Comparison of ENCODE assay signal across 23 cellular contexts in genomic region chr2:31083204-31083993, GRCh38. TPM values are rescaled to one million over a fixed set of nuclear protein-coding genes. Genes with fewer than 3 reads are reported as not detected.
"Had no signal": no experiment of that assay in that cellular context is flagged by ENCODE, and none has a peak within 500 bp of the region (broad histone marks: within the 10 kb centered on the region; RNA-seq: fewer than 3 reads in every experiment).

No MANE protein-coding gene starts in this region.

- H3K4me3 Mint-ChIP-seq: activated CD8-positive, alpha-beta T cell treated with anti-CD3 and anti-CD28 coated beads, Interleukin-2, amount 10 ng/mL, durations not matched to agents 7 days and 5 days; activated naive CD8-positive, alpha-beta T cell; activated T-cell treated with anti-CD3 and anti-CD28 coated beads, Interleukin-2, amount 50 U/mL, for 72 hours; central memory CD8-positive, alpha-beta T cell; effector memory CD8-positive, alpha-beta T cell; immature natural killer cell; memory B cell; natural killer cell; T-helper 17 cell; WTC11 had no signal

- H3K36me3 Mint-ChIP-seq: activated naive CD8-positive, alpha-beta T cell; immature natural killer cell; natural killer cell; WTC11 had no signal

- H3K27ac ChIP-seq: coronary artery, skin epidermis, tibial artery had no signal

- H3K36me3 ChIP-seq: tibial artery had no signal

- H3K27me3 Mint-ChIP-seq: activated naive CD8-positive, alpha-beta T cell; memory B cell had no signal

- H3K4me3 ChIP-seq: coronary artery, skin epidermis, tibial artery had no signal

- H3K4me1 ChIP-seq: tibial artery had no signal

- H3K9me3 ChIP-seq: tibial artery had no signal

- H3K9me3 Mint-ChIP-seq: central memory CD8-positive, alpha-beta T cell; effector memory CD8-positive, alpha-beta T cell; immature natural killer cell; natural killer cell; WTC11 had no signal

- ATAC-seq: activated CD8-positive, alpha-beta T cell treated with anti-CD3 and anti-CD28 coated beads, Interleukin-2, amount 10 ng/mL, durations not matched to agents 7 days and 5 days; activated T-cell treated with anti-CD3 and anti-CD28 coated beads, Interleukin-2, amount 50 U/mL, for 72 hours; effector memory CD8-positive, alpha-beta T cell; left colon; natural killer cell; T-helper 17 cell; WTC11 had no signal

- H3K27ac Mint-ChIP-seq: activated CD8-positive, alpha-beta T cell treated with anti-CD3 and anti-CD28 coated beads, Interleukin-2, amount 10 ng/mL, durations not matched to agents 7 days and 5 days; activated naive CD8-positive, alpha-beta T cell; activated T-cell treated with anti-CD3 and anti-CD28 coated beads, Interleukin-2, amount 50 U/mL, for 72 hours; effector memory CD8-positive, alpha-beta T cell; immature natural killer cell; memory B cell; natural killer cell; T-helper 17 cell; WTC11 had no signal

- H3K4me1 Mint-ChIP-seq: central memory CD8-positive, alpha-beta T cell; immature natural killer cell; memory B cell; natural killer cell; T-helper 17 cell; WTC11 had no signal

- DNase-seq: activated CD4-positive, alpha-beta T cell treated with anti-CD3 and anti-CD28 coated beads for 48 hours; activated CD8-positive, alpha-beta memory T cell treated with anti-CD3 and anti-CD28 coated beads, Interleukin-2, amount 50 U/mL, for 4 hours; activated CD8-positive, alpha-beta T cell treated with anti-CD3 and anti-CD28 coated beads, Interleukin-2, amount 10 ng/mL, durations not matched to agents 7 days and 5 days; activated gamma-delta T cell treated with Interleukin-2 at 50 U/mL for 16 hours; activated T-cell treated with anti-CD3 and anti-CD28 coated beads, Interleukin-2, amount 50 U/mL, for 72 hours; amniotic stem cell; effector memory CD8-positive, alpha-beta T cell; foreskin melanocyte; head of caudate nucleus; immature natural killer cell; left colon; natural killer cell; posterior cingulate gyrus; stimulated activated CD4-positive, alpha-beta T cell treated with anti-CD3 and anti-CD28 coated beads, Interleukin-4, amount 100 ng/mL, for 24 hours; stimulated activated naive CD4-positive, alpha-beta T cell; T-helper 17 cell; tibial artery had no signal

RNA-seq across cellular contexts. Expression of gene GALNT14, which starts 54.8 kb away (rescaled TPM):
- total RNA-seq: activated CD8-positive, alpha-beta T cell treated with anti-CD3 and anti-CD28 coated beads, Interleukin-2, amount 10 ng/mL, durations not matched to agents 7 days and 5 days; T-helper 17 cell had no signal
- polyA plus RNA-seq: immature natural killer cell had no signal
